Comparison of ENCODE assay signal across 13 cellular contexts in the genomic region with DNA sequence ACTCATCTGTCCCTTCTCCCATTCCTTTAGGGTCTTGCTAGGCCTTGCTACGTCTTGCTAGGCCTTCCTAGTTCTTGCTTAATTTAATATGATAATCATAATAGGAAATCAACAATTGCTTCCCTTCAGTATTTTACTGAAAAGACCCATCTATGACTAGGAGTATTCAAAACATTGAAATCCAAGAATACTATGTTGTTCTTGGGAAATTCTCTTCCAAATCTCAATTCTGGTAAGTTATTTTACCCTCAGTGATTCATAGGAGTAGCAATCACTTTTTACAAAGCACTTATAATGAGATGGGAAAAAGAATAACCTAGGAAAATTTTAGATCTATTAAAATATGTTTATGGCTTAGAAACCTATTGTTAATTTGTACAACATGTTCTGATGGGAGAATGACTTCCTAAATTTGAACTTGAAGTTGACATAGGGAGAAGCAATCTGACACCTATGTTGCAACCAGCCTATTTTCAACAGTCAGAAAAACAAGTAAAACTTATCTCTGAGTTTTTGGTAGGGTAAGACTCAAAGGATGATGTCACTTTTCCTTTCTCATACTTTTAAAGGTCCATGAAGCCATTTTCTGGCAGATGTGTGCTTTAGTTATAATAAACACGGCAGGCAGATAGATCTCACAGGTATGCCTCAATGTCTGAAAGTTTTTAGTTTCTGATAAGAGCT. TPM values are rescaled to one million over a fixed set of nuclear protein-coding genes. Genes with fewer than 3 reads are reported as not detected.
A peak's percentile ranks its signal among the peaks of the same experiment; 100 is the strongest.
DNase-seq lines count a peak whose midpoint lies in the region; ATAC-seq, FAIRE-seq and TF ChIP-seq lines count a peak whose summit lies in the region.
"Had no signal": no experiment of that assay in that cellular context is flagged by ENCODE, and none has a peak within 500 bp of the region (broad histone marks: within the 10 kb centered on the region; RNA-seq: fewer than 3 reads in every experiment).

No MANE protein-coding gene starts in this region.

- peaks cover 6 to 8% of the 10 kb centered on the region in 2 donors for H3K4me1 ChIP-seq in thoracic aorta (ENCODE audit: control insufficient read depth in 1 of 2, low read depth in 2 of 2)
- no peaks in the 10 kb centered on the region for H3K4me1 ChIP-seq in body of pancreas

- peak; percentile 23 for DNase-seq in HTR-8/SVneo (ENCODE audit: insufficient read length, low spot score)
- DNase-seq in SKM-1 treated with dmso at 0.1 percent for 144 hours (lab: John Stamatoyannopoulos, UW; ENCODE audit: unreplicated experiment), result peak; percentile 71
- no peak for DNase-seq in Right ventricle myocardium superior
- no peak for DNase-seq in thoracic aorta (ENCODE audit: low spot score)
- DNase-seq in body of pancreas, result no peak
- no peak for DNase-seq in activated CD8-positive, alpha-beta memory T cell treated with anti-CD3 and anti-CD28 coated beads, Interleukin-2, amount 50 U/mL, for 48 hours
- no peak for DNase-seq in activated CD4-positive, alpha-beta T cell treated with anti-CD3 and anti-CD28 coated beads for 36 hours
- DNase-seq: activated CD4-positive, alpha-beta T cell treated with anti-CD3 and anti-CD28 coated beads, Interleukin-2, amount 50 U/mL, for 1 hour; NCI-H1436 treated with DMSO at 0.1 percent for 48 hours; occipital lobe; T-helper 1 cell had no signal

- no peak for TF ChIP-seq CTCF in thoracic aorta (IDR thresholded peaks at IDR 0.05)
- TF ChIP-seq CTCF in body of pancreas (IDR thresholded peaks at IDR 0.05), result no peak

- CTCF ChIA-PET in activated CD4-positive, alpha-beta T cell treated with anti-CD3 and anti-CD28 coated beads for 36 hours (lab: Charles Lee), result no interaction called here

- H3K9me3 Mint-ChIP-seq in activated CD4-positive, alpha-beta T cell treated with anti-CD3 and anti-CD28 coated beads for 36 hours (ENCODE audit: low read depth), result no peaks in the 10 kb centered on the region
- H3K9me3 Mint-ChIP-seq: stimulated activated effector memory CD8-positive, alpha-beta T cell treated with anti-CD3 and anti-CD28 coated beads, Interleukin-12 subunit alpha, Interleukin-12 subunit beta, amount 100 ng/mL, for 72 hours had no signal

- H3K27ac ChIP-seq in thoracic aorta (peak overlapping the region; percentile 5 to 70), body of pancreas (peak overlapping the region in 1 of 4 donors; percentile 39)

- H3K9me3 ChIP-seq in thoracic aorta (no peaks in the 10 kb centered on the region), body of pancreas (no peaks in the 10 kb centered on the region)

- H3K27ac Mint-ChIP-seq in activated CD4-positive, alpha-beta T cell treated with anti-CD3 and anti-CD28 coated beads for 36 hours, result no peak overlapping the region
- H3K27ac Mint-ChIP-seq: stimulated activated effector memory CD8-positive, alpha-beta T cell treated with anti-CD3 and anti-CD28 coated beads, Interleukin-12 subunit alpha, Interleukin-12 subunit beta, amount 100 ng/mL, for 72 hours had no signal

- H3K27me3 ChIP-seq in thoracic aorta (replicated peaks; ENCODE audit: insufficient read depth) (no peaks in the 10 kb centered on the region), body of pancreas (no peaks in the 10 kb centered on the region)

- H3K36me3 ChIP-seq in thoracic aorta (no peaks in the 10 kb centered on the region), body of pancreas (replicated peaks in 1 of 2; ENCODE audit: insufficient read depth in 1 of 2, low read depth in 2 of 2) (no peaks in the 10 kb centered on the region)

- no peak for TF ChIP-seq POLR2A in body of pancreas (IDR thresholded peaks at IDR 0.05)

- no peak overlapping the region for H3K4me3 ChIP-seq in thoracic aorta
- H3K4me3 ChIP-seq in body of pancreas, result no peak overlapping the region

- no peaks in the 10 kb centered on the region for H3K36me3 Mint-ChIP-seq in activated CD4-positive, alpha-beta T cell treated with anti-CD3 and anti-CD28 coated beads for 36 hours (ENCODE audit: low read depth)
- H3K36me3 Mint-ChIP-seq: stimulated activated effector memory CD8-positive, alpha-beta T cell treated with anti-CD3 and anti-CD28 coated beads, Interleukin-12 subunit alpha, Interleukin-12 subunit beta, amount 100 ng/mL, for 72 hours had no signal

- POLR2A ChIA-PET in activated CD4-positive, alpha-beta T cell treated with anti-CD3 and anti-CD28 coated beads for 36 hours (lab: Charles Lee), result no interaction called here

- H3K4me3 Mint-ChIP-seq in activated CD4-positive, alpha-beta T cell treated with anti-CD3 and anti-CD28 coated beads for 36 hours, result no peak overlapping the region
- H3K4me3 Mint-ChIP-seq: stimulated activated effector memory CD8-positive, alpha-beta T cell treated with anti-CD3 and anti-CD28 coated beads, Interleukin-12 subunit alpha, Interleukin-12 subunit beta, amount 100 ng/mL, for 72 hours had no signal

- ATAC-seq in Right ventricle myocardium superior (ENCODE audit: poor library complexity), result peak; percentile 70
- ATAC-seq in thoracic aorta (ENCODE audit: insufficient number of reproducible peaks, low FRiP score, low read depth), result peak; percentile 66
- no peak for ATAC-seq in body of pancreas
- no peak for ATAC-seq in HG02852 (IDR thresholded peaks at IDR 0.05; ENCODE audit: unreplicated experiment)
- no peak for ATAC-seq in activated CD4-positive, alpha-beta T cell treated with anti-CD3 and anti-CD28 coated beads for 36 hours
- ATAC-seq: stimulated activated effector memory CD8-positive, alpha-beta T cell treated with anti-CD3 and anti-CD28 coated beads, Interleukin-12 subunit alpha, Interleukin-12 subunit beta, amount 100 ng/mL, for 72 hours had no signal

- 78 to 82% methylated on average over 2 of the region's 2 CpGs for WGBS in body of pancreas, 2 donors

- H3K4me1 Mint-ChIP-seq in activated CD4-positive, alpha-beta T cell treated with anti-CD3 and anti-CD28 coated beads for 36 hours, result no peaks in the 10 kb centered on the region
- H3K4me1 Mint-ChIP-seq: stimulated activated effector memory CD8-positive, alpha-beta T cell treated with anti-CD3 and anti-CD28 coated beads, Interleukin-12 subunit alpha, Interleukin-12 subunit beta, amount 100 ng/mL, for 72 hours had no signal

- no peak for FAIRE-seq in HTR-8/SVneo (lab: Jason Lieb, UNC)

- no peaks in the 10 kb centered on the region for H3K27me3 Mint-ChIP-seq in activated CD4-positive, alpha-beta T cell treated with anti-CD3 and anti-CD28 coated beads for 36 hours

- intact Hi-C loops in Right ventricle myocardium superior (cut with DNase I), result no loop called here
- intact Hi-C loops in body of pancreas (cut with DNase I), result no loop called here
- intact Hi-C loops in activated CD4-positive, alpha-beta T cell treated with anti-CD3 and anti-CD28 coated beads for 36 hours (cut with DNase I, micrococcal nuclease), result no loop called here

RNA-seq across cellular contexts. Expression of a gene that starts 29.5 kb away (rescaled TPM):
- 294 TPM for total RNA-seq in Right ventricle myocardium superior
- total RNA-seq in thoracic aorta, result 100 to 1,000 TPM; 125 to 311 TPM
- total RNA-seq in body of pancreas, result 10 to 100 TPM; 51.7 to 57.1 TPM
- 10 to 100 TPM; 25.7 to 26.8 TPM for total RNA-seq in activated CD4-positive, alpha-beta T cell treated with anti-CD3 and anti-CD28 coated beads for 36 hours

Comparison
In these comparisons a context has a peak if more than half of its experiments do, and no peak if none do; other contexts are left out.
1. DNase-seq: peak in HTR-8/SVneo (single experiment) and SKM-1 treated with dmso at 0.1 percent for 144 hours (single experiment); none in Right ventricle myocardium superior (single experiment), thoracic aorta (single experiment), body of pancreas (0 of 4), activated CD8-positive, alpha-beta memory T cell treated with anti-CD3 and anti-CD28 coated beads, Interleukin-2, amount 50 U/mL, for 48 hours (single experiment) and activated CD4-positive, alpha-beta T cell treated with anti-CD3 and anti-CD28 coated beads for 36 hours (single experiment).
2. ATAC-seq: peak in Right ventricle myocardium superior (single experiment) and thoracic aorta (single experiment); none in body of pancreas (single experiment), HG02852 (single experiment) and activated CD4-positive, alpha-beta T cell treated with anti-CD3 and anti-CD28 coated beads for 36 hours (single experiment).